Comparison of ENCODE assay signal across 25 cellular contexts in genomic region chr16:47858333-47859067, GRCh38.
DNase-seq lines count a peak whose midpoint lies in the region; ATAC-seq and TF ChIP-seq lines count a peak whose summit lies in the region.
"Had no signal": no experiment of that assay in that cellular context is flagged by ENCODE, and none has a peak within 500 bp of the region (broad histone marks: within the 10 kb centered on the region; RNA-seq: fewer than 3 reads in every experiment).

No MANE protein-coding gene starts in this region.

- H3K27me3 ChIP-seq in foreskin keratinocyte (no peaks in the 10 kb centered on the region), ascending aorta (no peaks in the 10 kb centered on the region)
- H3K27me3 ChIP-seq: BLaER1, neutrophil had no signal

- no peaks in the 10 kb centered on the region for H3K9me3 ChIP-seq in ascending aorta
- H3K9me3 ChIP-seq: BLaER1, heart right ventricle, neutrophil, psoas muscle had no signal

- in situ Hi-C loops in G401 (cut with HindIII; ENCODE audit: low sequenced_read_pairs) = no loop called here

- H3K4me1 ChIP-seq in foreskin keratinocyte = peaks cover 4% of the 10 kb centered on the region
- no peaks in the 10 kb centered on the region for H3K4me1 ChIP-seq in ascending aorta
- H3K4me1 ChIP-seq: BLaER1, heart right ventricle, psoas muscle had no signal

- no peak overlapping the region for H3K4me3 ChIP-seq in ascending aorta
- H3K4me3 ChIP-seq: BLaER1, coronary artery, heart right ventricle, psoas muscle had no signal

- DNase-seq in G401 (ENCODE audit: low spot score) = peak; percentile 5
- peak; percentile 54 for DNase-seq in NCI-H1105 (lab: John Stamatoyannopoulos, UW)
- DNase-seq in RPMI7951 (ENCODE audit: low read depth) = peak; percentile 46
- DNase-seq in foreskin keratinocyte = peak in 1 of 2 donors; percentile 66
- no peak for DNase-seq in activated gamma-delta T cell treated with Interleukin-2 at 50 U/mL for 16 hours
- DNase-seq in ascending aorta (ENCODE audit: low spot score in 2 of 2) = no peak
- no peak for DNase-seq in NCI-H748 (lab: John Stamatoyannopoulos, UW; ENCODE audit: unreplicated experiment)
- no peak for DNase-seq in NCI-H526 treated with DMSO at 0.1 percent for 48 hours (lab: John Stamatoyannopoulos, UW)
- DNase-seq: activated CD4-positive, alpha-beta T cell treated with anti-CD3 and anti-CD28 coated beads, Interleukin-2, amount 10 ng/mL, durations not matched to agents 24 days and 14 days; activated naive CD4-positive, alpha-beta T cell; activated T-cell treated with anti-CD3 and anti-CD28 coated beads, Interleukin-2, amount 50 U/mL, for 4 hours; effector memory CD4-positive, alpha-beta T cell; foreskin fibroblast; heart right ventricle; NCI-H2029; NCI-H510A; psoas muscle; SHP77 treated with DMSO at 0.1 percent for 48 hours; stimulated activated naive CD4-positive, alpha-beta T cell treated with Interleukin-2 at 50 U/mL for 16 hours had no signal

- intact Hi-C loops in ascending aorta (cut with DNase I) = no loop called here

- H3K27ac ChIP-seq in foreskin keratinocyte = no peak overlapping the region
- H3K27ac ChIP-seq in ascending aorta = no peak overlapping the region
- H3K27ac ChIP-seq: BLaER1, coronary artery, heart right ventricle, KMS-11, neutrophil, psoas muscle, VCaP had no signal

- H3K36me3 ChIP-seq in ascending aorta = no peaks in the 10 kb centered on the region
- H3K36me3 ChIP-seq: BLaER1, heart right ventricle, neutrophil had no signal

- TF ChIP-seq CTCF in foreskin keratinocyte (conservative IDR thresholded peaks at IDR 0.05) (no peak), ascending aorta (IDR thresholded peaks at IDR 0.05) (no peak)

- peak; percentile 84 for ATAC-seq in foreskin keratinocyte
- ATAC-seq: activated T-cell treated with anti-CD3 and anti-CD28 coated beads, Interleukin-2, amount 50 U/mL, for 4 hours; heart right ventricle; Panc1; psoas muscle had no signal

Comparison
In these comparisons a context has a peak if more than half of its experiments do, and no peak if none do; other contexts are left out.
1. DNase-seq: peak in G401 (single experiment), NCI-H1105 (single experiment) and RPMI7951 (single experiment); none in activated gamma-delta T cell treated with Interleukin-2 at 50 U/mL for 16 hours (single experiment), ascending aorta (0 of 2), NCI-H748 (single experiment) and NCI-H526 treated with DMSO at 0.1 percent for 48 hours (single experiment).